ENCODE assay signal across 20 cellular contexts in the genomic region with DNA sequence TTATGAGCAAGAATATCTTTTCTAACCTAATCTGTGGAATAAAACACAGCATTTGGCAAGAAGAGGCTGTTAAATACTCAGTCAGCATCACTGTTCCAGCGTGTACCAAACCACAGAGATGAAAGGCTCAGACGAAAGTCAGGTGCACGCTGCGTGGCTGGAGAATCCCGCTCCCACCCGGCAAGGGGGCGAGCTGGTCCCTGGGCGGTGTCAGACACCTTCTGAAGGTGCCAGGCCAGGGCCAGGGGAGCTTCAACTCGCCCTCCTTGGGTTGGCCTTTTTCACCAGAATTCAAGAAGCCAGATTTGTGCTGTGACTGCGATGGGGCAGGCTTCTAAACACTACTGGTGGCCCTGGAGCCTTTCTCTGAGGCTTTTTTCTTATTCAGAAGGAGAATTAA.
"Had no signal": no experiment of that assay in that cellular context is flagged by ENCODE, and none has a peak within 500 bp of the region (broad histone marks: within the 10 kb centered on the region; RNA-seq: fewer than 3 reads in every experiment).

No MANE protein-coding gene starts in this region.

- H3K27me3 ChIP-seq: ovary, stomach, suprapubic skin, tibial nerve, uterus had no signal

- H3K4me3 ChIP-seq: ovary, prostate gland, smooth muscle cell, stomach, suprapubic skin, tibial nerve, uterus had no signal

- ATAC-seq: activated naive CD8-positive, alpha-beta T cell treated with anti-CD3 and anti-CD28 coated beads, Interleukin-2, amount 50 U/mL, for 24 hours; activated T-cell treated with anti-CD3 and anti-CD28 coated beads, Interleukin-2, amount 50 U/mL, for 4 hours; left colon; stimulated activated naive B cell treated with anti-CD40 and anti-IgM and Interleukin-4, amounts not matched to agents 10 μg/mL and 1 μg/mL and 100 μg/mL, for 72 hours had no signal

- DNase-seq: activated CD4-positive, alpha-beta memory T cell treated with anti-CD3 and anti-CD28 coated beads for 36 hours; activated CD4-positive, alpha-beta T cell treated with anti-CD3 and anti-CD28 coated beads for 48 hours; activated CD8-positive, alpha-beta memory T cell treated with anti-CD3 and anti-CD28 coated beads, Interleukin-2, amount 50 U/mL, for 48 hours; activated naive CD8-positive, alpha-beta T cell treated with anti-CD3 and anti-CD28 coated beads, Interleukin-2, amount 50 U/mL, for 24 hours; activated T-cell treated with anti-CD3 and anti-CD28 coated beads, Interleukin-2, amount 50 U/mL, for 4 hours; amygdala; effector memory CD4-positive, alpha-beta T cell; left colon; naive B cell; ovary; retina; stimulated activated CD4-positive, alpha-beta T cell treated with anti-CD3 and anti-CD28 coated beads, Interleukin-1b, Interleukin-23, amount 100 ng/mL, for 48 hours; stimulated activated naive B cell treated with anti-CD40 and anti-IgM and Interleukin-4, amounts not matched to agents 10 μg/mL and 1 μg/mL and 100 μg/mL, for 72 hours; stomach; T-helper 9 cell; uterus had no signal

- H3K4me1 ChIP-seq: uterus had no signal

- H3K27ac ChIP-seq: ovary, prostate gland, stomach, suprapubic skin, tibial nerve, uterus had no signal

- H3K4me2 ChIP-seq: smooth muscle cell had no signal

- H3K9me3 ChIP-seq: ovary, prostate gland, stomach, suprapubic skin, tibial nerve, uterus had no signal

- H3K36me3 ChIP-seq: ovary, prostate gland, uterus had no signal
